In the genomic region with DNA sequence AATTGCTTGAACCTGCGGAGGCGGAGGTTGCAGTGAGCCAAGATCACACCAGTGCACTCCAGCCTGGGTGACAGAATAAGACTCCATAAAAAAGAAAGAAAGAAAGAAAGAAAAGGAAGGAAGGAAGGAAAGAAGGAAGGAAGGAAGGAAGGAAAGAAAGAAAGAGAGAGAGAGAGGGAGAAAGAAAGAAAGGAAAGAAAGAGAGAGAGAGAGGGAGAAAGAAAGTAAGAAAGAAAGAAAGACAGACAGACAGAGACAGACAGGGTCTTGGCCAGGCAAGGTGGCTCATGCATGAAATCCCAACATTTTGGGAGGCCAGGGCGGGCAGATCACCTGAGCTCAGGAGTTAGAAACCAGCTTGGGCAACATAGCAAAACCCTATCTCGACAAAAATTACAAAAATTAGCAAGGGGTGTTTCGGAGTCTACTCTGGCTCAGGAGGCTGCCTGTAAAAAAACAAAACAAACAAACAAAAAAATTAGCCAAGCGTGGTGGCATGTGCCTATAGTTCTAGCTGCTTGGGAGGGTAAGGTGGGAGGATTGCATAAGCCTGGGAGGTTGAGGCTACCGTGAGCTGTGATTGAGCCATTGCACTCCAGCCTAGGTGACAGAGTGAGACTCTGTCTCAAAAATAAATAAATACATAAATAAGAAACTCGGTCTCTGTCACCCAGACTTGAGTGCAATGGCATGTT, we compare ENCODE assay signal across 31 cellular contexts. TPM values are rescaled to one million over a fixed set of nuclear protein-coding genes. Genes with fewer than 3 reads are reported as not detected.
"Had no signal": no experiment of that assay in that cellular context is flagged by ENCODE, and none has a peak within 500 bp of the region (broad histone marks: within the 10 kb centered on the region; RNA-seq: fewer than 3 reads in every experiment).

No MANE protein-coding gene starts in this region.

- H3K9me3 ChIP-seq: ascending aorta, body of pancreas, breast epithelium, Peyer's patch had no signal

- H3K27ac ChIP-seq: breast epithelium, KMS-11, Peyer's patch, WERI-Rb-1 had no signal

- DNase-seq: activated CD4-positive, alpha-beta memory T cell treated with anti-CD3 and anti-CD28 coated beads, Interleukin-2, amount 10 ng/mL, durations not matched to agents 7 days and 5 days; activated CD4-positive, alpha-beta T cell treated with anti-CD3 and anti-CD28 coated beads for 1 hour; activated CD4-positive, alpha-beta T cell treated with anti-CD3 and anti-CD28 coated beads for 48 hours; activated CD4-positive, CD25-positive, alpha-beta regulatory T cell; activated CD8-positive, alpha-beta memory T cell treated with anti-CD3 and anti-CD28 coated beads for 24 hours; activated gamma-delta T cell; activated naive CD4-positive, alpha-beta T cell treated with Interleukin-2 at 50 U/mL for 16 hours; activated naive CD8-positive, alpha-beta T cell treated with anti-CD3 and anti-CD28 coated beads, Interleukin-2, amount 10 ng/mL, durations not matched to agents 7 days and 5 days; activated T-cell treated with anti-CD3 and anti-CD28 coated beads, Interleukin-2, amount 50 U/mL, for 1 hour; activated T-cell treated with anti-CD3 and anti-CD28 coated beads, Interleukin-2, amount 50 U/mL, for 72 hours; amygdala; NCI-H1092 treated with DMSO at 0.1 percent for 48 hours; NCI-H187; NCI-H2029 treated with DMSO at 0.1 percent for 48 hours; NCI-H2107; NCI-H2171; NCI-H510A; NCI-H748 treated with DMSO at 0.1 percent for 48 hours; Peyer's patch; SHP77 treated with DMSO at 0.1 percent for 48 hours; SW 1271; T-helper 1 cell; T-helper 2 cell; T-helper 9 cell had no signal

- H3K27ac Mint-ChIP-seq: activated CD4-positive, alpha-beta memory T cell treated with anti-CD3 and anti-CD28 coated beads, Interleukin-2, amount 10 ng/mL, durations not matched to agents 7 days and 5 days; activated naive CD4-positive, alpha-beta T cell treated with anti-CD3 and anti-CD28 coated beads, Interleukin-2, amount 50 U/mL, for 24 hours; activated naive CD8-positive, alpha-beta T cell treated with anti-CD3 and anti-CD28 coated beads, Interleukin-2, amount 10 ng/mL, durations not matched to agents 7 days and 5 days; activated T-cell treated with anti-CD3 and anti-CD28 coated beads, Interleukin-2, amount 50 U/mL, for 72 hours; activated T-helper 2 cell treated with anti-CD3 and anti-CD28 coated beads, Interferon-gamma antibody, Interleukin-2, Interleukin-4, amounts not matched to agents 10 μg/mL and 5 μg/mL and 100 μg/mL, durations not matched to agents 14 hours and 24 hours and 36 hours had no signal

- H3K36me3 Mint-ChIP-seq: activated naive CD4-positive, alpha-beta T cell treated with anti-CD3 and anti-CD28 coated beads, Interleukin-2, amount 50 U/mL, for 24 hours; activated naive CD8-positive, alpha-beta T cell treated with anti-CD3 and anti-CD28 coated beads, Interleukin-2, amount 10 ng/mL, durations not matched to agents 7 days and 5 days had no signal

- H3K27me3 Mint-ChIP-seq: activated CD4-positive, alpha-beta memory T cell treated with anti-CD3 and anti-CD28 coated beads, Interleukin-2, amount 10 ng/mL, durations not matched to agents 7 days and 5 days; activated naive CD4-positive, alpha-beta T cell treated with anti-CD3 and anti-CD28 coated beads, Interleukin-2, amount 50 U/mL, for 24 hours had no signal

- H3K9me3 Mint-ChIP-seq: activated CD4-positive, alpha-beta memory T cell treated with anti-CD3 and anti-CD28 coated beads, Interleukin-2, amount 10 ng/mL, durations not matched to agents 7 days and 5 days; activated naive CD4-positive, alpha-beta T cell treated with anti-CD3 and anti-CD28 coated beads, Interleukin-2, amount 50 U/mL, for 24 hours; activated naive CD8-positive, alpha-beta T cell treated with anti-CD3 and anti-CD28 coated beads, Interleukin-2, amount 10 ng/mL, durations not matched to agents 7 days and 5 days; activated T-cell treated with anti-CD3 and anti-CD28 coated beads, Interleukin-2, amount 50 U/mL, for 72 hours; activated T-helper 2 cell treated with anti-CD3 and anti-CD28 coated beads, Interferon-gamma antibody, Interleukin-2, Interleukin-4, amounts not matched to agents 10 μg/mL and 5 μg/mL and 100 μg/mL, durations not matched to agents 14 hours and 24 hours and 36 hours had no signal

- H3K9ac ChIP-seq: KMS-11 had no signal

- H3K27me3 ChIP-seq: ascending aorta, body of pancreas, breast epithelium, Peyer's patch had no signal

- H3K4me3 ChIP-seq: ascending aorta, body of pancreas, breast epithelium, Peyer's patch had no signal

- H3K4me2 ChIP-seq: KMS-11 had no signal

- H3K4me1 ChIP-seq: breast epithelium, Peyer's patch had no signal

- H3K4me3 Mint-ChIP-seq: activated CD4-positive, alpha-beta memory T cell treated with anti-CD3 and anti-CD28 coated beads, Interleukin-2, amount 10 ng/mL, durations not matched to agents 7 days and 5 days; activated naive CD4-positive, alpha-beta T cell treated with anti-CD3 and anti-CD28 coated beads, Interleukin-2, amount 50 U/mL, for 24 hours; activated naive CD8-positive, alpha-beta T cell treated with anti-CD3 and anti-CD28 coated beads, Interleukin-2, amount 10 ng/mL, durations not matched to agents 7 days and 5 days; activated T-cell treated with anti-CD3 and anti-CD28 coated beads, Interleukin-2, amount 50 U/mL, for 72 hours had no signal

- H3K36me3 ChIP-seq: ascending aorta, breast epithelium, Peyer's patch, WERI-Rb-1 had no signal

RNA-seq across cellular contexts. Expression of a gene that starts 31.5 kb away (rescaled TPM):
- total RNA-seq: ascending aorta had no signal
